Comparison of ENCODE assay signal across 24 cellular contexts in the genomic region with DNA sequence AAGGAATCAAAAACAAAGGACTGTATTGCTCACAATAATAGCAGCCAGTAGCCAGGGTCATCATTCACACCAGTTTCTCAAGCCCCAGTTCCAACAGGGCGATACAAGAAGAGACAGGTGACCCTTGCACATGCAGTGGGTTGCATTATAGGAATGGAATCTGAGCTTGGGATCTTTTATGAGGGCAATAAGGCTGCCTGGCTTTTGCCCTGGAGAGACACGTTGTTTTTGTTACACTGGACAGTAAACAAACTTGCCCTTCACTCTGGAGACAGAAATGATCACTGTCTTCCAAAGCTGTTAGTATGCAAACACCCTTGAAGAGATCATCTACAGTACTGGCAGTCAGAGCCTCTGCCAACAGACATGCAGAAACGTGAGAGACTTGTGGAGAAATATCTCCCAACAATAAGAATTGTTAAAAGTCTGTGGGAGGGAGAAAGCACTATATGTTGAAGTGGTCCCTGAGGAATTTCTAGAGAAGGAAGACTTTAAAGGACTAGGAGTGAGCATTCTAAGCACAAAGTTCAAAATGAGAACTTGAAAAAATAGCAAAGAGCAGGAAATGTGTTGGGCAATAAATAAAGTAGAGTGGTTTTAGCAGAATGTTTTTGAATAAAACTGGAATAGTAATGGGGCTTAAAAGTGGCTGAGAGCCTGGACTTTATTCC. TPM values are rescaled to one million over a fixed set of nuclear protein-coding genes. Genes with fewer than 3 reads are reported as not detected.
DNase-seq lines count a peak whose midpoint lies in the region; ATAC-seq and TF ChIP-seq lines count a peak whose summit lies in the region.
"Had no signal": no experiment of that assay in that cellular context is flagged by ENCODE, and none has a peak within 500 bp of the region (broad histone marks: within the 10 kb centered on the region; RNA-seq: fewer than 3 reads in every experiment).

No MANE protein-coding gene starts in this region.

- H3K79me2 ChIP-seq in HCT116 (ENCODE audit: insufficient read depth, low read length), result no peaks in the 10 kb centered on the region
- no peaks in the 10 kb centered on the region for H3K79me2 ChIP-seq in trophoblast cell (ENCODE audit: control insufficient read depth, insufficient read depth, low read length, poor library complexity)

- no peak for TF ChIP-seq RAD21 in HCT116 (IDR thresholded peaks at IDR 0.05; ENCODE audit: low read depth)

- H4K8ac ChIP-seq in trophoblast cell (ENCODE audit: low read depth, low read length), result no peak overlapping the region

- H3K4me2 ChIP-seq in HCT116 (ENCODE audit: low read length) (no peak overlapping the region), trophoblast cell (ENCODE audit: low read length) (no peak overlapping the region)

- RAD21 ChIA-PET in HCT116 (lab: Charles Lee; ENCODE audit: low non-redundant PET in 1 of 2, low total read pairs in 2 of 2, uncharacterized antibody in 2 of 2, unreplicated experiment in 2 of 2), result no interaction called here

- H2AFZ ChIP-seq in HCT116 (ENCODE audit: low read depth, low read length, poor library complexity, severe bottlenecking), result peak overlapping the region; percentile 81
- H2AFZ ChIP-seq in trophoblast cell (ENCODE audit: insufficient read depth, low read length, poor library complexity), result no peak overlapping the region

- H3K18ac ChIP-seq in trophoblast cell (ENCODE audit: low read length), result no peak overlapping the region

- H3K9ac ChIP-seq in HCT116 (ENCODE audit: low read length) (no peak overlapping the region), trophoblast cell (ENCODE audit: low read length) (no peak overlapping the region)

- ATAC-seq in HCT116, result no peak
- ATAC-seq: foreskin keratinocyte, heart right ventricle, Panc1 had no signal

- H3K27ac ChIP-seq in HCT116 (ENCODE audit: low read depth, low read length) (no peak overlapping the region), trophoblast cell (ENCODE audit: low read depth, low read length) (no peak overlapping the region)
- H3K27ac ChIP-seq: foreskin keratinocyte, HL-60, left ventricle myocardium inferior, prostate gland, SJCRH30, vagina had no signal

- H2BK5ac ChIP-seq in trophoblast cell (ENCODE audit: low read depth, low read length, poor library complexity), result no peak overlapping the region

- no peak for TF ChIP-seq POLR2A in HCT116 (IDR thresholded peaks at IDR 0.05; ENCODE audit: borderline replicate concordance, extremely low read depth, insufficient read depth, insufficient read length)

- BruUV-seq in HCT116 (replicated peaks; lab: Mats Ljungman, UMichigan), result no TSS peak

- H3K27me3 ChIP-seq in HCT116 (ENCODE audit: insufficient read depth, low read length) (no peaks in the 10 kb centered on the region), trophoblast cell (ENCODE audit: insufficient read depth, low read length) (peaks cover 11% of the 10 kb centered on the region)
- H3K27me3 ChIP-seq: foreskin keratinocyte, MG63, SJCRH30, vagina had no signal

- no peak overlapping the region for H3K4ac ChIP-seq in trophoblast cell (ENCODE audit: low read depth, low read length)

- H3K9me3 ChIP-seq in HCT116 (ENCODE audit: control insufficient read depth in 1 of 2, insufficient read depth in 1 of 2, low read depth in 1 of 2, low read length in 2 of 2), result no peaks in the 10 kb centered on the region
- H3K9me3 ChIP-seq in trophoblast cell (ENCODE audit: insufficient read depth, low read depth, low read length), result no peaks in the 10 kb centered on the region
- H3K9me3 ChIP-seq: HAP-1, heart right ventricle, left ventricle myocardium inferior, MG63, prostate gland, SJCRH30, vagina had no signal

- CTCF ChIA-PET in HCT116 (lab: Charles Lee) (interaction anchor here (0.9 to 4.4 kb wide), 15 partner anchors 9 to 1886 kb away, joined by 3 to 33 read pairs (median 4); no protein-coding TSS in a partner anchor), HEK293T (lab: Yijun Ruan, JAX) (interaction anchor here (0.6 to 1.9 kb wide), 11 partner anchors 9 to 1507 kb away, joined by 3 to 13 read pairs (median 3); a partner anchor contains a TSS)

- POLR2A ChIA-PET in HCT116 (lab: Charles Lee), result interaction anchor here (0.5 kb wide), 1 partner anchor 1445 kb away, joined by 3 read pairs; no protein-coding TSS in a partner anchor
- POLR2A ChIA-PET in HEK293T (lab: Yijun Ruan, JAX), result interaction anchor here (1.0 kb wide), 1 partner anchor 32 kb away, joined by 3 read pairs; a partner anchor contains a TSS

- WGBS in trophoblast cell (ENCODE audit: extremely low coverage, insufficient coverage, insufficient read length), result no CpG with 5 or more reads among the region's 3 CpGs

- no peak overlapping the region for H4K12ac ChIP-seq in trophoblast cell (ENCODE audit: low read depth, low read length)

- H3K4me1 ChIP-seq in HCT116 (ENCODE audit: control insufficient read depth in 1 of 2, insufficient read depth in 2 of 2, low read length in 2 of 2) (peaks cover 0 to 12% of the 10 kb centered on the region in 2 experiments; a peak in 2 of 4 replicates), trophoblast cell (ENCODE audit: control insufficient read depth in 1 of 2, insufficient read depth in 2 of 2, low read length in 2 of 2) (peaks cover 3 to 13% of the 10 kb centered on the region in 2 experiments)
- H3K4me1 ChIP-seq: prostate gland had no signal

- no peaks in the 10 kb centered on the region for H3K9me2 ChIP-seq in HCT116 (ENCODE audit: insufficient read depth)

- H3K4me3 ChIP-seq in HCT116 (replicated peaks in 1 of 2; ENCODE audit: low read depth in 1 of 2, low read length in 2 of 2) (no peak overlapping the region), fibroblast of mammary gland (ENCODE audit: control insufficient read depth, low read depth, low read length) (no peak overlapping the region), trophoblast cell (ENCODE audit: low read depth, low read length) (no peak overlapping the region)
- H3K4me3 ChIP-seq: HAP-1, heart right ventricle, left ventricle myocardium inferior, MG63, prostate gland, SJCRH30, vagina had no signal

- DNase-seq in HCT116 (ENCODE audit: low read depth, low spot score) (no peak), M059J (ENCODE audit: low read depth) (peak; percentile 30), fibroblast of mammary gland (ENCODE audit: low read depth) (peak; percentile 46), trophoblast cell (peak; percentile 92 to 95), SHP77 treated with DMSO at 0.1 percent for 48 hours (lab: John Stamatoyannopoulos, UW) (no peak), activated T-cell treated with anti-CD3 and anti-CD28 coated beads for 4 hours (no peak), HEK293T (ENCODE audit: extremely low spot score) (no peak)
- DNase-seq: activated CD4-positive, alpha-beta memory T cell treated with anti-CD3 and anti-CD28 coated beads, Interleukin-2, amount 10 ng/mL, durations not matched to agents 7 days and 5 days; activated CD4-positive, CD25-positive, alpha-beta regulatory T cell treated with anti-CD3 and anti-CD28 coated beads, Interleukin-2, amount 50 U/mL, for 72 hours; activated effector memory CD4-positive, alpha-beta T cell treated with Interleukin-2 at 50 U/mL for 16 hours; activated naive CD8-positive, alpha-beta T cell treated with anti-CD3 and anti-CD28 coated beads, Interleukin-2, amount 10 ng/mL, durations not matched to agents 7 days and 5 days; foreskin keratinocyte; heart right ventricle; left ventricle myocardium inferior; MG63; stimulated activated CD4-positive, alpha-beta T cell treated with anti-CD3 and anti-CD28 coated beads, Interleukin-1b, Interleukin-23, amount 100 ng/mL, for 48 hours had no signal

- H3K36me3 ChIP-seq in HCT116 (ENCODE audit: control insufficient read depth in 1 of 2, insufficient read depth in 2 of 2, low read length in 2 of 2), result no peaks in the 10 kb centered on the region
- no peaks in the 10 kb centered on the region for H3K36me3 ChIP-seq in trophoblast cell (ENCODE audit: control insufficient read depth in 1 of 2, insufficient read depth in 2 of 2, low read length in 2 of 2)
- H3K36me3 ChIP-seq: HAP-1, heart right ventricle, left ventricle myocardium inferior, MG63, prostate gland, SJCRH30, vagina had no signal

- H3K79me1 ChIP-seq in trophoblast cell (ENCODE audit: low read length), result no peaks in the 10 kb centered on the region

- H2BK120ac ChIP-seq in trophoblast cell (ENCODE audit: insufficient read depth, low read length, poor library complexity), result no peak overlapping the region

- H2AK5ac ChIP-seq in trophoblast cell (ENCODE audit: low read length), result no peak overlapping the region

- no peak overlapping the region for H2BK12ac ChIP-seq in trophoblast cell (ENCODE audit: low read length)

- intact Hi-C loops in HCT116 (cut with micrococcal nuclease), result loop anchor here (1.0 kb wide), 2 partner anchors 314 to 1357 kb away; no protein-coding TSS in a partner anchor

- no peak overlapping the region for H3K14ac ChIP-seq in trophoblast cell (ENCODE audit: low read length)

- no peak overlapping the region for H4K91ac ChIP-seq in trophoblast cell (ENCODE audit: low read depth, low read length)

- no peaks in the 10 kb centered on the region for H4K20me1 ChIP-seq in HCT116 (ENCODE audit: insufficient read depth)

- H3K23ac ChIP-seq in trophoblast cell (ENCODE audit: low read length), result no peak overlapping the region

- TF ChIP-seq CTCF in HCT116 (IDR thresholded peaks at IDR 0.05 in 2 of 3, conservative IDR thresholded peaks at IDR 0.05 in 1 of 3; ENCODE audit: borderline replicate concordance in 1 of 3, insufficient read depth in 1 of 3, low read depth in 2 of 3, low read length in 2 of 3) (no peak), fibroblast of mammary gland (conservative IDR thresholded peaks at IDR 0.05; ENCODE audit: control insufficient read depth, insufficient read depth, low read depth, low read length) (no peak)

TF ChIP-seq in HEK293T, 16 proteins besides CTCF, POLR2A, EP300 and RAD21 (continues in another document):
- TF ChIP-seq ARNT (IDR thresholded peaks at IDR 0.05) (no peak), ZNF384 (IDR thresholded peaks at IDR 0.05) (no peak), ELF4 (IDR thresholded peaks at IDR 0.05) (no peak), SUZ12 (IDR thresholded peaks at IDR 0.05) (no peak), HDGF (IDR thresholded peaks at IDR 0.05; ENCODE audit: borderline replicate concordance) (no peak)
- TF ChIP-seq, protein P1, sequence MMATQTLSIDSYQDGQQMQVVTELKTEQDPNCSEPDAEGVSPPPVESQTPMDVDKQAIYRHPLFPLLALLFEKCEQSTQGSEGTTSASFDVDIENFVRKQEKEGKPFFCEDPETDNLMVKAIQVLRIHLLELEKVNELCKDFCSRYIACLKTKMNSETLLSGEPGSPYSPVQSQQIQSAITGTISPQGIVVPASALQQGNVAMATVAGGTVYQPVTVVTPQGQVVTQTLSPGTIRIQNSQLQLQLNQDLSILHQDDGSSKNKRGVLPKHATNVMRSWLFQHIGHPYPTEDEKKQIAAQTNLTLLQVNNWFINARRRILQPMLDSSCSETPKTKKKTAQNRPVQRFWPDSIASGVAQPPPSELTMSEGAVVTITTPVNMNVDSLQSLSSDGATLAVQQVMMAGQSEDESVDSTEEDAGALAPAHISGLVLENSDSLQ (IDR thresholded peaks at IDR 0.05), result no peak

RNA-seq across cellular contexts. Expression of a gene that starts 6.2 kb away (rescaled TPM):
- 23.5 TPM for total RNA-seq in HCT116 (2021; ENCODE audit: unreplicated experiment)
- 15.2 and 21.1 TPM in 2 replicates for polyA plus RNA-seq in HCT116 (2012)
- 147 and 336 TPM in 2 replicates for total RNA-seq in M059J (2014; rRNA removed; shearing (Covaris generic))
- 38.5 and 39.9 TPM in 2 replicates for polyA plus RNA-seq in trophoblast cell (2013)
- total RNA-seq: activated CD4-positive, alpha-beta memory T cell treated with anti-CD3 and anti-CD28 coated beads, Interleukin-2, amount 10 ng/mL, durations not matched to agents 7 days and 5 days; activated naive CD8-positive, alpha-beta T cell treated with anti-CD3 and anti-CD28 coated beads, Interleukin-2, amount 10 ng/mL, durations not matched to agents 7 days and 5 days had no signal
- polyA plus RNA-seq: CD14-positive monocyte, IgD-negative memory B cell had no signal

RNA-seq across cellular contexts. Expression of a gene that starts 31.5 kb away (rescaled TPM):
- total RNA-seq in HCT116 (2021; ENCODE audit: unreplicated experiment), result 600 TPM
- polyA plus RNA-seq in HCT116 (2012), result 297 and 388 TPM in 2 replicates
- 333 and 839 TPM in 2 replicates for total RNA-seq in M059J (2014; rRNA removed; shearing (Covaris generic))
- polyA plus RNA-seq in trophoblast cell (2013), result 835 and 927 TPM in 2 replicates

Comparison
In these comparisons a context has a peak if more than half of its experiments do, and no peak if none do; other contexts are left out.
1. DNase-seq: peak in M059J (single experiment), fibroblast of mammary gland (single experiment) and trophoblast cell (2 of 2); none in HCT116 (single experiment), SHP77 treated with DMSO at 0.1 percent for 48 hours (single experiment), activated T-cell treated with anti-CD3 and anti-CD28 coated beads for 4 hours (single experiment) and HEK293T (single experiment).